29 cellular contexts compared by ENCODE assay signal in the genomic region with DNA sequence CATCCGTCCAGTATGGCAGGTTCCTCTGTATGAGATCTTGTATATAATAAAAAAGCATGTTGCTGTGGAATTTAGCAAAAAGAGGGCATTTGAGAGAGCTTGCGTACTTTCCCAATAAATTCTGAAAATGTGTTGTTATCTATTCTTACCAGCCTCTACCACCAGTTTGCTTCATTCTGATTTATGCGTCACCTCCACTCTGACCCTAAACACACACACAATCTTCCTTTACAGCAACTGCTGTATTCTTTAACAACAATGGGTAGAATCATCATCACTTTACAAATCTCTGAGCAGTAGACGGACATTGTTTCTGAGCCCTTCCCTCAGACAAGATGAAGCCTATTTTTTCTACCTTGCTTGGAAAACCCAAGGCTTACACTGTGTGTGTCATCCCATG.
"Had no signal": no experiment of that assay in that cellular context is flagged by ENCODE, and none has a peak within 500 bp of the region (broad histone marks: within the 10 kb centered on the region; RNA-seq: fewer than 3 reads in every experiment).

No MANE protein-coding gene starts in this region.

- H3K36me3 Mint-ChIP-seq: activated naive CD4-positive, alpha-beta T cell treated with anti-CD3 and anti-CD28 coated beads, Interleukin-2, amount 10 ng/mL, durations not matched to agents 7 days and 5 days; activated naive CD4-positive, alpha-beta T cell treated with anti-CD3 and anti-CD28 coated beads, Interleukin-2, amount 50 U/mL, for 72 hours; activated naive CD8-positive, alpha-beta T cell treated with anti-CD3 and anti-CD28 coated beads, Interleukin-2, amount 10 ng/mL, durations not matched to agents 7 days and 5 days; brain had no signal

- H3K4me1 Mint-ChIP-seq: endodermal cell had no signal

- H3K27me3 Mint-ChIP-seq: activated B cell treated with CpG ODN at 0.5 μM for 24 hours; activated naive CD4-positive, alpha-beta T cell treated with anti-CD3 and anti-CD28 coated beads, Interleukin-2, amount 10 ng/mL, durations not matched to agents 7 days and 5 days; activated naive CD8-positive, alpha-beta T cell treated with anti-CD3 and anti-CD28 coated beads, Interleukin-2, amount 10 ng/mL, durations not matched to agents 7 days and 5 days; activated T-cell treated with anti-CD3 and anti-CD28 coated beads, Interleukin-2, amount 50 U/mL, for 24 hours; central memory CD8-positive, alpha-beta T cell had no signal

- H3K4me1 ChIP-seq: ascending aorta, heart left ventricle had no signal

- H3K4me3 ChIP-seq: ascending aorta, coronary artery, dorsolateral prefrontal cortex, gastrocnemius medialis, heart left ventricle had no signal

- H3K27me3 ChIP-seq: ascending aorta, dorsolateral prefrontal cortex, foreskin keratinocyte, gastrocnemius medialis, heart left ventricle had no signal

- H3K9me3 ChIP-seq: ascending aorta, gastrocnemius medialis, heart left ventricle had no signal

- H3K4me3 Mint-ChIP-seq: activated B cell treated with CpG ODN at 0.5 μM for 24 hours; activated CD4-positive, alpha-beta memory T cell treated with anti-CD3 and anti-CD28 coated beads, Interleukin-2, amount 10 ng/mL, durations not matched to agents 7 days and 5 days; activated naive CD4-positive, alpha-beta T cell treated with anti-CD3 and anti-CD28 coated beads, Interleukin-2, amount 10 ng/mL, durations not matched to agents 7 days and 5 days; activated naive CD8-positive, alpha-beta T cell treated with anti-CD3 and anti-CD28 coated beads, Interleukin-2, amount 10 ng/mL, durations not matched to agents 7 days and 5 days; activated T-cell treated with anti-CD3 and anti-CD28 coated beads, Interleukin-2, amount 50 U/mL, for 24 hours; activated T-cell treated with anti-CD3 and anti-CD28 coated beads, Interleukin-2, amount 50 U/mL, for 72 hours; brain; central memory CD8-positive, alpha-beta T cell; dendritic cell treated with granulocyte-macrophage colony-stimulating factor and Interleukin-4, amounts not matched to agents 40 ng/mL and 50 ng/mL, for 4 days; endodermal cell had no signal

- H3K27ac Mint-ChIP-seq: activated B cell treated with CpG ODN at 0.5 μM for 24 hours; activated CD4-positive, alpha-beta memory T cell treated with anti-CD3 and anti-CD28 coated beads, Interleukin-2, amount 10 ng/mL, durations not matched to agents 7 days and 5 days; activated naive CD4-positive, alpha-beta T cell treated with anti-CD3 and anti-CD28 coated beads, Interleukin-2, amount 10 ng/mL, durations not matched to agents 7 days and 5 days; activated naive CD4-positive, alpha-beta T cell treated with anti-CD3 and anti-CD28 coated beads, Interleukin-2, amount 50 U/mL, for 72 hours; activated naive CD8-positive, alpha-beta T cell treated with anti-CD3 and anti-CD28 coated beads, Interleukin-2, amount 10 ng/mL, durations not matched to agents 7 days and 5 days; activated T-cell treated with anti-CD3 and anti-CD28 coated beads, Interleukin-2, amount 50 U/mL, for 24 hours; activated T-cell treated with anti-CD3 and anti-CD28 coated beads, Interleukin-2, amount 50 U/mL, for 72 hours; brain; dendritic cell treated with granulocyte-macrophage colony-stimulating factor and Interleukin-4, amounts not matched to agents 40 ng/mL and 50 ng/mL, for 4 days; endodermal cell had no signal

- DNase-seq: activated B cell treated with CpG ODN at 0.5 μM for 24 hours; activated CD4-positive, alpha-beta memory T cell treated with anti-CD3 and anti-CD28 coated beads, Interleukin-2, amount 10 ng/mL, durations not matched to agents 7 days and 5 days; activated CD4-positive, alpha-beta T cell treated with anti-CD3 and anti-CD28 coated beads for 48 hours; activated CD4-positive, alpha-beta T cell treated with anti-CD3 and anti-CD28 coated beads, Interleukin-2, amount 50 U/mL, for 4 hours; activated CD8-positive, alpha-beta memory T cell treated with anti-CD3 and anti-CD28 coated beads, Interleukin-2, amount 50 U/mL, for 48 hours; activated gamma-delta T cell; activated naive CD4-positive, alpha-beta T cell; activated naive CD4-positive, alpha-beta T cell treated with anti-CD3 and anti-CD28 coated beads, Interleukin-2, amount 10 ng/mL, durations not matched to agents 7 days and 5 days; activated naive CD8-positive, alpha-beta T cell treated with anti-CD3 and anti-CD28 coated beads, Interleukin-2, amount 10 ng/mL, durations not matched to agents 7 days and 5 days; activated T-cell treated with anti-CD3 and anti-CD28 coated beads for 4 hours; activated T-cell treated with anti-CD3 and anti-CD28 coated beads, Interleukin-2, amount 50 U/mL, for 24 hours; activated T-cell treated with anti-CD3 and anti-CD28 coated beads, Interleukin-2, amount 50 U/mL, for 72 hours; dorsolateral prefrontal cortex; effector memory CD4-positive, alpha-beta T cell; endodermal cell; foreskin keratinocyte; gastrocnemius medialis; glutamatergic neuron; heart left ventricle; T-helper 2 cell; WERI-Rb-1 had no signal

- H3K27ac ChIP-seq: ascending aorta, coronary artery, dorsolateral prefrontal cortex, foreskin keratinocyte, gastrocnemius medialis, heart left ventricle, WERI-Rb-1 had no signal

- H3K36me3 ChIP-seq: ascending aorta, gastrocnemius medialis, heart left ventricle, WERI-Rb-1 had no signal

- ATAC-seq: activated CD4-positive, CD25-positive, alpha-beta regulatory T cell treated with anti-CD3 and anti-CD28 coated beads, Interleukin-2, amount 50 U/mL, for 24 hours; activated naive CD4-positive, alpha-beta T cell treated with anti-CD3 and anti-CD28 coated beads, Interleukin-2, amount 50 U/mL, for 72 hours; activated T-cell treated with anti-CD3 and anti-CD28 coated beads, Interleukin-2, amount 50 U/mL, for 72 hours; esophagus mucosa; foreskin keratinocyte; gastrocnemius medialis; heart left ventricle had no signal

- H3K9me3 Mint-ChIP-seq: activated B cell treated with CpG ODN at 0.5 μM for 24 hours; activated CD4-positive, alpha-beta memory T cell treated with anti-CD3 and anti-CD28 coated beads, Interleukin-2, amount 10 ng/mL, durations not matched to agents 7 days and 5 days; activated naive CD4-positive, alpha-beta T cell treated with anti-CD3 and anti-CD28 coated beads, Interleukin-2, amount 10 ng/mL, durations not matched to agents 7 days and 5 days; activated naive CD4-positive, alpha-beta T cell treated with anti-CD3 and anti-CD28 coated beads, Interleukin-2, amount 50 U/mL, for 72 hours; activated T-cell treated with anti-CD3 and anti-CD28 coated beads, Interleukin-2, amount 50 U/mL, for 24 hours; brain; central memory CD8-positive, alpha-beta T cell; dendritic cell treated with granulocyte-macrophage colony-stimulating factor and Interleukin-4, amounts not matched to agents 40 ng/mL and 50 ng/mL, for 4 days; endodermal cell had no signal
